ENCODE assay signal across 8 cellular contexts in genomic region chr22:36454916-36455570, GRCh38. TPM values are rescaled to one million over a fixed set of nuclear protein-coding genes. Genes with fewer than 3 reads are reported as not detected.
DNase-seq lines count a peak whose midpoint lies in the region; ATAC-seq and TF ChIP-seq lines count a peak whose summit lies in the region.

No MANE protein-coding gene starts in this region.

- TF ChIP-seq CTCF in GM13976 (IDR thresholded peaks at IDR 0.05; ENCODE audit: borderline replicate concordance, control extremely low read depth, extremely low read depth, insufficient read depth, missing control alignments), result no peak

- DNase-seq in GM13976 (ENCODE audit: low spot score), result peak; percentile 93
- peak; percentile 90 for DNase-seq in NCI-H2227 treated with DMSO at 0.1 percent for 48 hours (lab: John Stamatoyannopoulos, UW)
- DNase-seq in activated CD4-positive, alpha-beta T cell treated with anti-CD3 and anti-CD28 coated beads for 24 hours (ENCODE audit: low read depth in 2 of 2), result peak; percentile 88 to 96
- DNase-seq in cerebellum (ENCODE audit: low spot score), result peak; percentile 96
- peak; percentile 72 for DNase-seq in kidney glomerular epithelial cell (lab: John Stamatoyannopoulos, UW)
- peak; percentile 99 for DNase-seq in stimulated activated CD4-positive, alpha-beta T cell treated with anti-CD3 and anti-CD28 coated beads, Interleukin-15, amount 100 ng/mL, for 24 hours
- no peak for DNase-seq in NCI-H1694 treated with DMSO at 0.1 percent for 48 hours (lab: John Stamatoyannopoulos, UW)

- in situ Hi-C loops in GM13976 (cut with MboI; ENCODE audit: low sequenced_read_pairs, unreplicated experiment), result no loop called here

- peak; percentile 46 for ATAC-seq in HG03025 (IDR thresholded peaks at IDR 0.05; ENCODE audit: low FRiP score, unreplicated experiment)

RNA-seq across cellular contexts. Expression of gene TXN2, which starts 26.4 kb away (rescaled TPM):
- total RNA-seq in cerebellum, result 12.3 TPM

RNA-seq across cellular contexts. Expression of gene FOXRED2, which starts 51.8 kb away (rescaled TPM):
- 16.1 TPM for total RNA-seq in cerebellum
